18 cellular contexts compared by ENCODE assay signal in genomic region chr20:42941629-42942028, GRCh38.
"Had no signal": no experiment of that assay in that cellular context is flagged by ENCODE, and none has a peak within 500 bp of the region (broad histone marks: within the 10 kb centered on the region; RNA-seq: fewer than 3 reads in every experiment).

No MANE protein-coding gene starts in this region.

- H3K36me3 ChIP-seq: colonic mucosa, esophagus muscularis mucosa, gastroesophageal sphincter, heart left ventricle, left lung, lower lobe of right lung had no signal

- H3K79me2 ChIP-seq: hepatocyte had no signal

- H3K36me3 Mint-ChIP-seq: mesothelial cell of epicardium had no signal

- H3K9me3 Mint-ChIP-seq: mesothelial cell of epicardium had no signal

- H3K4me3 Mint-ChIP-seq: mesothelial cell of epicardium had no signal

- H3K9me3 ChIP-seq: colonic mucosa, esophagus muscularis mucosa, gastroesophageal sphincter, heart left ventricle, left lung, lower lobe of right lung, mucosa of descending colon had no signal

- DNase-seq: colonic mucosa; dermis blood vessel endothelial cell; dorsolateral prefrontal cortex; effector CD4-positive, alpha-beta T cell; effector memory CD4-positive, alpha-beta T cell; foreskin keratinocyte; heart left ventricle; hypothalamus; left cardiac atrium; left lung; left ventricle myocardium superior; lower lobe of right lung; mesenchymal stem cell; mucosa of descending colon had no signal

- H3K4me2 ChIP-seq: hepatocyte had no signal

- H2AFZ ChIP-seq: hepatocyte had no signal

- H3K4me3 ChIP-seq: colonic mucosa, dorsolateral prefrontal cortex, esophagus muscularis mucosa, gastroesophageal sphincter, heart left ventricle, hepatocyte, left lung, lower lobe of right lung, mucosa of descending colon had no signal

- H3K27me3 ChIP-seq: colonic mucosa, foreskin keratinocyte, hepatocyte, left lung had no signal

- H3K4me1 Mint-ChIP-seq: mesothelial cell of epicardium had no signal

- H3K27ac ChIP-seq: colonic mucosa, esophagus muscularis mucosa, foreskin keratinocyte, gastroesophageal sphincter, heart left ventricle, hepatocyte, left lung, lower lobe of right lung had no signal

- H3K27ac Mint-ChIP-seq: mesothelial cell of epicardium had no signal

- H3K4me1 ChIP-seq: colonic mucosa, esophagus muscularis mucosa, foreskin keratinocyte, gastroesophageal sphincter, heart left ventricle, left lung, lower lobe of right lung had no signal
